Comparison of ENCODE assay signal across 12 cellular contexts in genomic region chr5:154740483-154740882, GRCh38. TPM values are rescaled to one million over a fixed set of nuclear protein-coding genes. Genes with fewer than 3 reads are reported as not detected.
DNase-seq lines count a peak whose midpoint lies in the region; ATAC-seq and TF ChIP-seq lines count a peak whose summit lies in the region.
"Had no signal": no experiment of that assay in that cellular context is flagged by ENCODE, and none has a peak within 500 bp of the region (broad histone marks: within the 10 kb centered on the region; RNA-seq: fewer than 3 reads in every experiment).

No MANE protein-coding gene starts in this region.

- peak overlapping the region in 1 of 2 donors; percentile 21 for H3K27ac ChIP-seq in right atrium auricular region

- peaks cover 1% of the 10 kb centered on the region for H3K27me3 Mint-ChIP-seq in glutamatergic neuron (ENCODE audit: unreplicated experiment)
- H3K27me3 Mint-ChIP-seq: CD4-positive, CD25-positive, alpha-beta regulatory T cell had no signal

- DNase-seq in GM03348 (ENCODE audit: low spot score) (peak; percentile 63), astrocyte of the spinal cord (ENCODE audit: low read depth, low spot score) (peak; percentile 43), right atrium auricular region (ENCODE audit: low spot score) (peak; percentile 70), posterior vena cava (ENCODE audit: low spot score) (peak; percentile 87), glutamatergic neuron (no peak)
- DNase-seq in activated naive CD4-positive, alpha-beta T cell treated with Interleukin-2 at 50 U/mL for 16 hours: no peak
- DNase-seq: activated CD8-positive, alpha-beta memory T cell treated with anti-CD3 and anti-CD28 coated beads for 24 hours; CD4-positive, CD25-positive, alpha-beta regulatory T cell; SW 1271 had no signal

- in situ Hi-C loops in astrocyte of the spinal cord (cut with HindIII; ENCODE audit: low sequenced_read_pairs): no loop called here

- H3K4me3 ChIP-seq in astrocyte of the spinal cord (ENCODE audit: low read depth, low read length): no peak overlapping the region
- no peak overlapping the region for H3K4me3 ChIP-seq in right atrium auricular region
- H3K4me3 ChIP-seq: K562 had no signal

- peaks cover 0 to 13% of the 10 kb centered on the region in 2 donors for H3K4me1 ChIP-seq in right atrium auricular region

- H3K36me3 ChIP-seq in right atrium auricular region: no peaks in the 10 kb centered on the region

- H3K27me3 ChIP-seq in right atrium auricular region: no peaks in the 10 kb centered on the region

- H3K4me3 Mint-ChIP-seq in glutamatergic neuron (ENCODE audit: unreplicated experiment): no peak overlapping the region
- H3K4me3 Mint-ChIP-seq: CD4-positive, CD25-positive, alpha-beta regulatory T cell had no signal

- no peak for ATAC-seq in HG03469 (IDR thresholded peaks at IDR 0.05; ENCODE audit: unreplicated experiment)
- no peak for ATAC-seq in HG02885 (IDR thresholded peaks at IDR 0.05; ENCODE audit: poor library complexity, unreplicated experiment)

- no peak overlapping the region for H3K27ac Mint-ChIP-seq in glutamatergic neuron (ENCODE audit: unreplicated experiment)

- H3K9me3 ChIP-seq in right atrium auricular region: no peaks in the 10 kb centered on the region

- intact Hi-C loops in posterior vena cava (cut with DNase I): loop anchor here in 1 of 2 donors (10.0 kb wide), 1 partner anchor 54 kb away; no protein-coding TSS in a partner anchor

- TF ChIP-seq CTCF in astrocyte of the spinal cord (IDR thresholded peaks at IDR 0.05; ENCODE audit: low read depth, low read length): no peak
- no peak for TF ChIP-seq CTCF in right atrium auricular region (IDR thresholded peaks at IDR 0.05)
- no peak for TF ChIP-seq CTCF in glutamatergic neuron (IDR thresholded peaks at IDR 0.05; ENCODE audit: partially characterized antibody, unreplicated experiment)

- H3K4me1 Mint-ChIP-seq in glutamatergic neuron (ENCODE audit: low read depth, unreplicated experiment): no peaks in the 10 kb centered on the region

- no peaks in the 10 kb centered on the region for H3K36me3 Mint-ChIP-seq in glutamatergic neuron (ENCODE audit: unreplicated experiment)
- H3K36me3 Mint-ChIP-seq: CD4-positive, CD25-positive, alpha-beta regulatory T cell had no signal

- no peaks in the 10 kb centered on the region for H3K9me3 Mint-ChIP-seq in glutamatergic neuron (ENCODE audit: unreplicated experiment)
- H3K9me3 Mint-ChIP-seq: CD4-positive, CD25-positive, alpha-beta regulatory T cell had no signal

RNA-seq across cellular contexts. Expression of gene LARP1, which starts 14.7 kb away (rescaled TPM):
- total RNA-seq in right atrium auricular region (10 to 100 TPM; 92.4 to 98.1 TPM), posterior vena cava (100 to 1,000 TPM; 111 to 128 TPM), glutamatergic neuron (ENCODE audit: unreplicated experiment) (199 TPM)

Comparison
In these comparisons a context has a peak if more than half of its experiments do, and no peak if none do; other contexts are left out.
1. DNase-seq: peak in GM03348 (single experiment), astrocyte of the spinal cord (single experiment), right atrium auricular region (single experiment) and posterior vena cava (single experiment); none in activated naive CD4-positive, alpha-beta T cell treated with Interleukin-2 at 50 U/mL for 16 hours (single experiment) and glutamatergic neuron (single experiment).